In genomic region chr4:77156533-77156911, GRCh38 we compare ENCODE assay signal across 8 cellular contexts. TPM values are rescaled to one million over a fixed set of nuclear protein-coding genes. Genes with fewer than 3 reads are reported as not detected.
DNase-seq lines count a peak whose midpoint lies in the region; ATAC-seq, FAIRE-seq and TF ChIP-seq lines count a peak whose summit lies in the region.

No MANE protein-coding gene starts in this region.

- BruUV-seq in Calu3 (replicated peaks; lab: Mats Ljungman, UMichigan) = TSS peak; percentile 61

- TF ChIP-seq CTCF in Calu3 (IDR thresholded peaks at IDR 0.05; ENCODE audit: unreplicated experiment) = no peak

- peak; percentile 83 for ATAC-seq in GM21381 (IDR thresholded peaks at IDR 0.05; ENCODE audit: unreplicated experiment)

- H3K27me3 Mint-ChIP-seq in Calu3 (ENCODE audit: unreplicated experiment) = no peaks in the 10 kb centered on the region

- H3K9me3 Mint-ChIP-seq in Calu3 (ENCODE audit: low read depth, unreplicated experiment) = no peaks in the 10 kb centered on the region

- peak; percentile 57 for FAIRE-seq in HTR-8/SVneo (lab: Jason Lieb, UNC)

- CTCF ChIA-PET in Calu3 (lab: Charles Lee) = no interaction called here

- intact Hi-C loops in Calu3 (cut with micrococcal nuclease; ENCODE audit: unreplicated experiment) = loop anchor here (2.0 to 5.0 kb wide), 2 partner anchors 46 to 82 kb away; partner anchors contain the start of gene CCNI

- peaks cover 28% of the 10 kb centered on the region for H3K36me3 Mint-ChIP-seq in Calu3 (ENCODE audit: insufficient read depth, unreplicated experiment)

- peak overlapping the region; percentile 82 for H3K4me3 Mint-ChIP-seq in Calu3 (ENCODE audit: low read depth, unreplicated experiment)

- DNase-seq in Calu3 (peak; percentile 91), HTR-8/SVneo (ENCODE audit: insufficient read length, low spot score) (peak; percentile 87), NOMO-1 treated with DMSO at 0.1 percent for 48 hours (lab: John Stamatoyannopoulos, UW; ENCODE audit: unreplicated experiment) (peak; percentile 99), epidermal melanocyte (ENCODE audit: insufficient read length, low spot score) (peak; percentile 91), middle frontal gyrus (ENCODE audit: extremely low spot score, low spot score) (peak; percentile 97)
- peak; percentile 90 for DNase-seq in activated CD8-positive, alpha-beta memory T cell treated with anti-CD3 and anti-CD28 coated beads, Interleukin-2, amount 50 U/mL, for 4 hours
- peak; percentile 80 to 83 for DNase-seq in stimulated activated CD8-positive, alpha-beta memory T cell treated with anti-CD3 and anti-CD28 coated beads, Interleukin-2, amount 100 ng/mL, for 48 hours (ENCODE audit: low read depth in 2 of 2)

- H3K27ac Mint-ChIP-seq in Calu3 (ENCODE audit: unreplicated experiment) = peak overlapping the region; percentile 95

- H3K4me1 Mint-ChIP-seq in Calu3 (ENCODE audit: low read depth, unreplicated experiment) = peaks cover 12% of the 10 kb centered on the region

RNA-seq across cellular contexts. Expression of gene CCNG2, which starts 0.5 kb away (rescaled TPM):
- total RNA-seq in Calu3 (2022) = 25.2 and 26.1 TPM in 2 replicates

Comparison
In these comparisons a context has a peak if more than half of its experiments do, and no peak if none do; other contexts are left out.
1. Peak in every context shown above with its lines: DNase-seq and ATAC-seq.